9 cellular contexts compared by ENCODE assay signal in genomic region chr19:5354403-5354802, GRCh38. TPM values are rescaled to one million over a fixed set of nuclear protein-coding genes. Genes with fewer than 3 reads are reported as not detected.
DNase-seq lines count a peak whose midpoint lies in the region; ATAC-seq and TF ChIP-seq lines count a peak whose summit lies in the region.
"Had no signal": no experiment of that assay in that cellular context is flagged by ENCODE, and none has a peak within 500 bp of the region (broad histone marks: within the 10 kb centered on the region; RNA-seq: fewer than 3 reads in every experiment).

No MANE protein-coding gene starts in this region.

- H3K27me3 Mint-ChIP-seq in activated CD8-positive, alpha-beta T cell treated with anti-CD3 and anti-CD28 coated beads, Interleukin-2, amount 10 ng/mL, durations not matched to agents 7 days and 5 days (ENCODE audit: low read depth): no peaks in the 10 kb centered on the region
- peaks cover 39% of the 10 kb centered on the region for H3K27me3 Mint-ChIP-seq in nephron progenitor cell (ENCODE audit: low read depth, poor library complexity)

- peaks cover 97% of the 10 kb centered on the region for H3K27me3 ChIP-seq in left ventricle myocardium inferior (ENCODE audit: low read depth)

- no peaks in the 10 kb centered on the region for H3K36me3 ChIP-seq in left ventricle myocardium inferior
- H3K36me3 ChIP-seq: MG63 had no signal

- no peaks in the 10 kb centered on the region for H3K36me3 Mint-ChIP-seq in activated CD8-positive, alpha-beta T cell treated with anti-CD3 and anti-CD28 coated beads, Interleukin-2, amount 10 ng/mL, durations not matched to agents 7 days and 5 days (ENCODE audit: low read depth)
- H3K36me3 Mint-ChIP-seq in nephron progenitor cell (ENCODE audit: low read depth): no peaks in the 10 kb centered on the region

- CTCF ChIA-PET in HEK293T (lab: Yijun Ruan, JAX): no interaction called here
- CTCF ChIA-PET in activated CD8-positive, alpha-beta T cell treated with anti-CD3 and anti-CD28 coated beads, Interleukin-2, amount 10 ng/mL, durations not matched to agents 7 days and 5 days (lab: Charles Lee): no interaction called here

- no peaks in the 10 kb centered on the region for H3K4me1 Mint-ChIP-seq in activated CD8-positive, alpha-beta T cell treated with anti-CD3 and anti-CD28 coated beads, Interleukin-2, amount 10 ng/mL, durations not matched to agents 7 days and 5 days (ENCODE audit: low read depth)
- H3K4me1 Mint-ChIP-seq in nephron progenitor cell: peaks cover 18% of the 10 kb centered on the region

- POLR2A ChIA-PET in HEK293T (lab: Yijun Ruan, JAX): no interaction called here
- POLR2A ChIA-PET in activated CD8-positive, alpha-beta T cell treated with anti-CD3 and anti-CD28 coated beads, Interleukin-2, amount 10 ng/mL, durations not matched to agents 7 days and 5 days (lab: Charles Lee): interaction anchor here (0.6 kb wide), 1 partner anchor 14 kb away, joined by 3 read pairs; no protein-coding TSS in a partner anchor

- intact Hi-C loops in left ventricle myocardium inferior (cut with micrococcal nuclease): no loop called here

- no peak overlapping the region for H3K27ac ChIP-seq in left ventricle myocardium inferior (replicated peaks)

- ATAC-seq in activated CD8-positive, alpha-beta T cell treated with anti-CD3 and anti-CD28 coated beads, Interleukin-2, amount 10 ng/mL, durations not matched to agents 7 days and 5 days: peak; percentile 47
- ATAC-seq in GM21723 (IDR thresholded peaks at IDR 0.05; ENCODE audit: unreplicated experiment): no peak
- no peak for ATAC-seq in GM21737 (IDR thresholded peaks at IDR 0.05; ENCODE audit: unreplicated experiment)

- no peaks in the 10 kb centered on the region for H3K4me1 ChIP-seq in left ventricle myocardium inferior

- H3K9me3 ChIP-seq in left ventricle myocardium inferior (replicated peaks): no peaks in the 10 kb centered on the region
- H3K9me3 ChIP-seq: MG63 had no signal

- TF ChIP-seq CTCF in nephron progenitor cell (IDR thresholded peaks at IDR 0.05): peak; percentile 24
- no peak for TF ChIP-seq CTCF in left ventricle myocardium inferior (IDR thresholded peaks at IDR 0.05; ENCODE audit: borderline replicate concordance)

- DNase-seq in NCI-H524 (lab: John Stamatoyannopoulos, UW) (peak; percentile 31 to 46), NCI-H524 treated with DMSO at 0.1 percent for 48 hours (lab: John Stamatoyannopoulos, UW) (no peak), HEK293T (ENCODE audit: extremely low spot score) (peak; percentile 60), nephron progenitor cell (peak; percentile 35), left ventricle myocardium inferior (no peak)
- DNase-seq in activated CD8-positive, alpha-beta T cell treated with anti-CD3 and anti-CD28 coated beads, Interleukin-2, amount 10 ng/mL, durations not matched to agents 7 days and 5 days: no peak
- DNase-seq: MG63 had no signal

- H3K4me3 Mint-ChIP-seq in activated CD8-positive, alpha-beta T cell treated with anti-CD3 and anti-CD28 coated beads, Interleukin-2, amount 10 ng/mL, durations not matched to agents 7 days and 5 days: no peak overlapping the region
- no peak overlapping the region for H3K4me3 Mint-ChIP-seq in nephron progenitor cell

- no peak overlapping the region for H3K4me3 ChIP-seq in left ventricle myocardium inferior
- H3K4me3 ChIP-seq: MG63 had no signal

- no peaks in the 10 kb centered on the region for H3K9me3 Mint-ChIP-seq in activated CD8-positive, alpha-beta T cell treated with anti-CD3 and anti-CD28 coated beads, Interleukin-2, amount 10 ng/mL, durations not matched to agents 7 days and 5 days (ENCODE audit: insufficient read depth)
- no peaks in the 10 kb centered on the region for H3K9me3 Mint-ChIP-seq in nephron progenitor cell

- no peak overlapping the region for H3K27ac Mint-ChIP-seq in activated CD8-positive, alpha-beta T cell treated with anti-CD3 and anti-CD28 coated beads, Interleukin-2, amount 10 ng/mL, durations not matched to agents 7 days and 5 days
- no peak overlapping the region for H3K27ac Mint-ChIP-seq in nephron progenitor cell

TF ChIP-seq in HEK293T, 16 proteins besides CTCF, POLR2A, EP300 and RAD21:
- TF ChIP-seq ZNF384 (IDR thresholded peaks at IDR 0.05) (no peak), PKNOX1 (IDR thresholded peaks at IDR 0.05) (no peak), FOXK2 (IDR thresholded peaks at IDR 0.05) (no peak), FOXA1 (IDR thresholded peaks at IDR 0.05) (no peak), HDGF (IDR thresholded peaks at IDR 0.05; ENCODE audit: borderline replicate concordance) (no peak), NFRKB (IDR thresholded peaks at IDR 0.05) (no peak), ELF4 (IDR thresholded peaks at IDR 0.05) (no peak), FOXM1 (IDR thresholded peaks at IDR 0.05; ENCODE audit: borderline replicate concordance) (no peak), ARNT (IDR thresholded peaks at IDR 0.05) (no peak)

RNA-seq across cellular contexts. Expression of gene PTPRS, which starts 13.8 kb away (rescaled TPM):
- total RNA-seq in activated CD8-positive, alpha-beta T cell treated with anti-CD3 and anti-CD28 coated beads, Interleukin-2, amount 10 ng/mL, durations not matched to agents 7 days and 5 days: under 1 TPM in 1 of 2 experiments, not detected in 1; 0.05 TPM
- 40.0 TPM for total RNA-seq in left ventricle myocardium inferior

Comparison
In these comparisons a context has a peak if more than half of its experiments do, and no peak if none do; other contexts are left out.
1. DNase-seq: peak in NCI-H524 (2 of 2), HEK293T (single experiment) and nephron progenitor cell (single experiment); none in NCI-H524 treated with DMSO at 0.1 percent for 48 hours (single experiment), activated CD8-positive, alpha-beta T cell treated with anti-CD3 and anti-CD28 coated beads, Interleukin-2, amount 10 ng/mL, durations not matched to agents 7 days and 5 days (single experiment) and left ventricle myocardium inferior (single experiment).
2. RNA of gene PTPRS, which starts 13.8 kb away (total RNA-seq): 40.0 TPM in left ventricle myocardium inferior (single experiment); 0.05 TPM in activated CD8-positive, alpha-beta T cell treated with anti-CD3 and anti-CD28 coated beads, Interleukin-2, amount 10 ng/mL, durations not matched to agents 7 days and 5 days; every median in the first group is over 10 times any median in the second.